In the genomic region with DNA sequence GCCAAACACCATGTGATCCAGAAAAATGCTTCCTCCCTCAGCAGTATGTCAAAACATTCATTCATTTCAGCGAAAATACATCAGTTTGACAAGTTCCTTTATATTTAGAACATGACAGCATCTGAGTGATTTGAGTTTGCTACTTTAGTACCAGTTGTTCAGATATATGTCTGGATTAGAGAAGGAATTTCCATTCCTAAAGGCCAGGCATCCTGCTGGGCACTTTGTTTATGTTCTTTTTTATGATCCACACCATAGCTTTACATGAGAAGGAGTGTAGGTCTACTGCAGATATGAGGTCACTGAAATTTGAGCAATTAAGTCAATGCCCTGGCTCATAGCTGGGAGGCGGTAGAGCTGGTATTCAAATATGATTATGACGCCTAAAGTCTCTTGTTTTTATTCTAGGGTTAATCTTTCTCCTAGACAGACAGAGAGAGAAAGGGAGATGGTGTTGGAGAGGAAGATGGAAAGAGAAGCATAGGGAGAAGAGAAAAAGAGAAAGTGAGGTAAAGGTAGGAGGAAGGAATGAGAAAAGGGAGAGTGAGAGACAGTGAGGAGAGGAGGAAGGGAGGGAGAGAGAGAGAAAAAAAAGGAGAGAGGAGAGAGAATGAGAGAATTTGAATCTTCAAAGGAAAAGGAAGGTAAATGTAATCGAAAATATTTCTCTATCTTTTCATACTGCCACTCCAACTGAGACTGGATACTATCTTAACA, we compare ENCODE assay signal across 22 cellular contexts.
DNase-seq lines count a peak whose midpoint lies in the region; ATAC-seq and TF ChIP-seq lines count a peak whose summit lies in the region.
"Had no signal": no experiment of that assay in that cellular context is flagged by ENCODE, and none has a peak within 500 bp of the region (broad histone marks: within the 10 kb centered on the region; RNA-seq: fewer than 3 reads in every experiment).

No MANE protein-coding gene starts in this region.

- H3K36me3 Mint-ChIP-seq in brain: no peaks in the 10 kb centered on the region
- no peaks in the 10 kb centered on the region for H3K36me3 Mint-ChIP-seq in activated T-helper 2 cell treated with anti-CD3 and anti-CD28 coated beads, Interferon-gamma antibody, Interleukin-2, Interleukin-4, amounts not matched to agents 10 μg/mL and 5 μg/mL and 100 μg/mL, durations not matched to agents 14 hours and 24 hours and 36 hours (ENCODE audit: low read depth)
- H3K36me3 Mint-ChIP-seq: CD4-positive, CD25-positive, alpha-beta regulatory T cell; CD8-positive, alpha-beta T cell had no signal

- H3K27me3 ChIP-seq in cardiac muscle cell: no peaks in the 10 kb centered on the region
- H3K27me3 ChIP-seq: BLaER1 had no signal

- no peak overlapping the region for H3K4me3 Mint-ChIP-seq in brain
- H3K4me3 Mint-ChIP-seq in activated T-helper 2 cell treated with anti-CD3 and anti-CD28 coated beads, Interferon-gamma antibody, Interleukin-2, Interleukin-4, amounts not matched to agents 10 μg/mL and 5 μg/mL and 100 μg/mL, durations not matched to agents 14 hours and 24 hours and 36 hours (ENCODE audit: low read depth): no peak overlapping the region
- H3K4me3 Mint-ChIP-seq: B cell; CD4-positive, CD25-positive, alpha-beta regulatory T cell; CD8-positive, alpha-beta T cell; HFFc6 had no signal

- H3K36me3 ChIP-seq in cardiac muscle cell: no peaks in the 10 kb centered on the region
- H3K36me3 ChIP-seq: BLaER1 had no signal

- H3K4me1 Mint-ChIP-seq in brain: peaks cover 56% of the 10 kb centered on the region
- no peaks in the 10 kb centered on the region for H3K4me1 Mint-ChIP-seq in activated T-helper 2 cell treated with anti-CD3 and anti-CD28 coated beads, Interferon-gamma antibody, Interleukin-2, Interleukin-4, amounts not matched to agents 10 μg/mL and 5 μg/mL and 100 μg/mL, durations not matched to agents 14 hours and 24 hours and 36 hours (ENCODE audit: low read depth)
- H3K4me1 Mint-ChIP-seq: B cell; CD4-positive, CD25-positive, alpha-beta regulatory T cell had no signal

- no peaks in the 10 kb centered on the region for H3K9me3 Mint-ChIP-seq in brain
- no peaks in the 10 kb centered on the region for H3K9me3 Mint-ChIP-seq in activated T-helper 2 cell treated with anti-CD3 and anti-CD28 coated beads, Interferon-gamma antibody, Interleukin-2, Interleukin-4, amounts not matched to agents 10 μg/mL and 5 μg/mL and 100 μg/mL, durations not matched to agents 14 hours and 24 hours and 36 hours
- H3K9me3 Mint-ChIP-seq: CD8-positive, alpha-beta T cell had no signal

- H3K4me3 ChIP-seq in cardiac muscle cell: no peak overlapping the region
- H3K4me3 ChIP-seq: BLaER1, GM12878, GM23248 had no signal

- H3K27me3 Mint-ChIP-seq in brain: no peaks in the 10 kb centered on the region
- H3K27me3 Mint-ChIP-seq in activated T-helper 2 cell treated with anti-CD3 and anti-CD28 coated beads, Interferon-gamma antibody, Interleukin-2, Interleukin-4, amounts not matched to agents 10 μg/mL and 5 μg/mL and 100 μg/mL, durations not matched to agents 14 hours and 24 hours and 36 hours (ENCODE audit: low read depth): no peaks in the 10 kb centered on the region
- H3K27me3 Mint-ChIP-seq: B cell; CD4-positive, CD25-positive, alpha-beta regulatory T cell had no signal

- peaks cover 17% of the 10 kb centered on the region for H3K4me1 ChIP-seq in cardiac muscle cell (ENCODE audit: low read depth)
- H3K4me1 ChIP-seq: BLaER1, Caco-2 had no signal

- no peaks in the 10 kb centered on the region for H3K9me3 ChIP-seq in cardiac muscle cell (ENCODE audit: low read depth)
- H3K9me3 ChIP-seq: BLaER1, Caco-2 had no signal

- TF ChIP-seq CTCF in cardiac muscle cell (IDR thresholded peaks at IDR 0.05; ENCODE audit: low read depth, low read length): no peak
- no peak for TF ChIP-seq CTCF in brain (conservative IDR thresholded peaks at IDR 0.05)

- intact Hi-C loops in left ventricle myocardium superior (cut with micrococcal nuclease): no loop called here
- intact Hi-C loops in activated T-helper 2 cell treated with anti-CD3 and anti-CD28 coated beads, Interferon-gamma antibody, Interleukin-2, Interleukin-4, amounts not matched to agents 10 μg/mL and 5 μg/mL and 100 μg/mL, durations not matched to agents 14 hours and 24 hours and 36 hours (cut with micrococcal nuclease): no loop called here

- peak overlapping the region in 3 of 5 experiments; percentile 1 to 3 (median 3) for H3K27ac Mint-ChIP-seq in brain
- H3K27ac Mint-ChIP-seq in activated T-helper 2 cell treated with anti-CD3 and anti-CD28 coated beads, Interferon-gamma antibody, Interleukin-2, Interleukin-4, amounts not matched to agents 10 μg/mL and 5 μg/mL and 100 μg/mL, durations not matched to agents 14 hours and 24 hours and 36 hours: no peak overlapping the region
- H3K27ac Mint-ChIP-seq: B cell; CD8-positive, alpha-beta T cell; HFFc6 had no signal

- ATAC-seq in left ventricle myocardium superior: no peak
- ATAC-seq: CD8-positive, alpha-beta T cell; GM12878 had no signal

- H3K27ac ChIP-seq in cardiac muscle cell: peak overlapping the region; percentile 75
- H3K27ac ChIP-seq: 22Rv1, BLaER1, C4-2B, GM23248 had no signal

- DNase-seq in cardiac muscle cell (ENCODE audit: low read depth in 1 of 2, low spot score in 1 of 2): no peak
- DNase-seq in left ventricle myocardium superior: no peak
- DNase-seq in putamen (ENCODE audit: low spot score): peak; percentile 34
- no peak for DNase-seq in activated T-helper 2 cell treated with anti-CD3 and anti-CD28 coated beads, Interferon-gamma antibody, Interleukin-2, Interleukin-4, amounts not matched to agents 10 μg/mL and 5 μg/mL and 100 μg/mL, durations not matched to agents 14 hours and 24 hours and 36 hours (ENCODE audit: low spot score)
- no peak for DNase-seq in glomerular visceral epithelial cell (ENCODE audit: extremely low spot score)
- DNase-seq: Caco-2; CD4-positive, CD25-positive, alpha-beta regulatory T cell; CD8-positive, alpha-beta T cell; DMS153; DND-41; EL; GDM1; GM23248; H7; HCEC 1CT; HFFc6 had no signal
